ENCODE assay signal across 18 cellular contexts in genomic region chr7:94182721-94183120, GRCh38.
DNase-seq lines count a peak whose midpoint lies in the region; ATAC-seq and TF ChIP-seq lines count a peak whose summit lies in the region.
"Had no signal": no experiment of that assay in that cellular context is flagged by ENCODE, and none has a peak within 500 bp of the region (broad histone marks: within the 10 kb centered on the region; RNA-seq: fewer than 3 reads in every experiment).

No MANE protein-coding gene starts in this region.

- H4K8ac ChIP-seq in IMR-90 (ENCODE audit: low read depth in 2 of 2, low read length in 2 of 2) = peak overlapping the region; percentile 57 to 91

- peak overlapping the region; percentile 100 for H3K18ac ChIP-seq in IMR-90 (ENCODE audit: low read depth, low read length)

- in situ Hi-C loops in IMR-90 (cut with MboI; ENCODE audit: low sequenced_read_pairs) = no loop called here
- in situ Hi-C loops in brain microvascular endothelial cell (cut with HindIII; ENCODE audit: low pct_ligation_motif_present, low sequenced_read_pairs) = no loop called here

- H3K4me2 ChIP-seq in IMR-90 (ENCODE audit: low read depth, low read length) = 0 out of 2 replicates have a peak overlapping the region, but pooled peaks have one; percentile 5

- no peak overlapping the region; the same call in 1 of the 2 replicates for H3K56ac ChIP-seq in IMR-90 (ENCODE audit: extremely low read depth, insufficient read depth, low read length)

- no peak for TF ChIP-seq CTCF in IMR-90 (conservative IDR thresholded peaks at IDR 0.05; ENCODE audit: low read depth, low read length)
- TF ChIP-seq CTCF in brain microvascular endothelial cell (IDR thresholded peaks at IDR 0.05; ENCODE audit: low read depth, low read length, missing control alignments) = no peak
- TF ChIP-seq CTCF in left lung (IDR thresholded peaks at IDR 0.05) = no peak
- TF ChIP-seq CTCF in spleen (IDR thresholded peaks at IDR 0.05 in 8 of 11, conservative IDR thresholded peaks at IDR 0.05 in 3 of 11) = no peak

- no peak for TF ChIP-seq POLR2A in IMR-90 (IDR thresholded peaks at IDR 0.05; ENCODE audit: low read depth, low read length)
- no peak for TF ChIP-seq POLR2A in spleen (IDR thresholded peaks at IDR 0.05)

- H3K4me3 ChIP-seq in IMR-90 (ENCODE audit: insufficient read depth, low read depth, low read length) (no peak overlapping the region), brain microvascular endothelial cell (ENCODE audit: low read depth, low read length) (no peak overlapping the region), left lung (no peak overlapping the region), spleen (no peak overlapping the region)
- H3K4me3 ChIP-seq: BLaER1 treated with 17β-estradiol and CSF1 and Interleukin-3, amounts not matched to agents 10 nM and 100 nM; GM12878 had no signal

- no peaks in the 10 kb centered on the region for H3K36me3 ChIP-seq in IMR-90 (ENCODE audit: control insufficient read depth, insufficient read depth, low read length)
- no peaks in the 10 kb centered on the region for H3K36me3 ChIP-seq in brain microvascular endothelial cell (replicated peaks)
- H3K36me3 ChIP-seq in left lung = no peaks in the 10 kb centered on the region
- no peaks in the 10 kb centered on the region for H3K36me3 ChIP-seq in spleen
- H3K36me3 ChIP-seq: BLaER1 treated with 17β-estradiol and CSF1 and Interleukin-3, amounts not matched to agents 10 nM and 100 nM had no signal

- peak overlapping the region; percentile 92 for H2AK5ac ChIP-seq in IMR-90 (ENCODE audit: low read depth, low read length)

- H4K20me1 ChIP-seq in IMR-90 (ENCODE audit: insufficient read depth, low read length) = no peaks in the 10 kb centered on the region
- H4K20me1 ChIP-seq: BLaER1 treated with 17β-estradiol and CSF1 and Interleukin-3, amounts not matched to agents 10 nM and 100 nM had no signal

- no peak overlapping the region for H2AK9ac ChIP-seq in IMR-90 (replicated peaks; ENCODE audit: low read depth, low read length, poor library complexity)

- H3K9me1 ChIP-seq in IMR-90 (ENCODE audit: insufficient read depth, low read length) = peaks cover 7% of the 10 kb centered on the region

- no peak for TF ChIP-seq RAD21 in IMR-90 (IDR thresholded peaks at IDR 0.05; ENCODE audit: low read length)

- peak overlapping the region; percentile 95 for H2BK20ac ChIP-seq in IMR-90 (ENCODE audit: low read depth, low read length)

- H3K9me3 ChIP-seq in IMR-90 (ENCODE audit: control insufficient read depth, insufficient read depth, low read length) (no peaks in the 10 kb centered on the region), left lung (no peaks in the 10 kb centered on the region), spleen (no peaks in the 10 kb centered on the region)
- H3K9me3 ChIP-seq: BLaER1 treated with 17β-estradiol and CSF1 and Interleukin-3, amounts not matched to agents 10 nM and 100 nM had no signal

- H3K4ac ChIP-seq in IMR-90 (ENCODE audit: low read depth, low read length) = peak overlapping the region; percentile 78

- peak overlapping the region; percentile 97 for H4K5ac ChIP-seq in IMR-90 (ENCODE audit: low read depth, low read length)

- no CpG with 5 or more reads among the region's 3 CpGs for WGBS in IMR-90 (ENCODE audit: extremely low coverage in 2 of 2, insufficient read length in 1 of 2), 2 experiments
- 82 to 91% (median 87%) methylated on average over 3 of the region's 3 CpGs for WGBS in spleen, 5 donors

- H3K4me1 ChIP-seq in IMR-90 (ENCODE audit: control insufficient read depth, insufficient read depth, low read length) (peaks cover 8% of the 10 kb centered on the region; the same call in 1 of the 2 replicates), left lung (peaks cover 5 to 7% of the 10 kb centered on the region in 2 donors), spleen (peaks cover 0 to 16% (median 4%) of the 10 kb centered on the region in 6 donors)

- POLR2A ChIA-PET in IMR-90 (lab: Charles Lee; ENCODE audit: unreplicated experiment) = interaction anchor here (0.5 kb wide), 1 partner anchor 960 kb away, joined by 3 read pairs; no protein-coding TSS in a partner anchor

- H3K27me3 ChIP-seq in IMR-90 (ENCODE audit: control insufficient read depth, insufficient read depth, low read length) (no peaks in the 10 kb centered on the region), brain microvascular endothelial cell (replicated peaks) (no peaks in the 10 kb centered on the region), left lung (no peaks in the 10 kb centered on the region), spleen (replicated peaks in 1 of 7) (no peaks in the 10 kb centered on the region)
- H3K27me3 ChIP-seq: BLaER1 treated with 17β-estradiol and CSF1 and Interleukin-3, amounts not matched to agents 10 nM and 100 nM had no signal

- no TSS peak for BruUV-seq in IMR-90 (replicated peaks; lab: Mats Ljungman, UMichigan)

- peak overlapping the region; percentile 91 for H2BK120ac ChIP-seq in IMR-90 (ENCODE audit: low read depth, low read length)

- dilution Hi-C loops in IMR-90 (cut with HindIII; ENCODE audit: low sequenced_read_pairs, unreplicated experiment) = no loop called here

- ATAC-seq in IMR-90 (ENCODE audit: low read depth) = no peak
- ATAC-seq in left lung = no peak

- peak overlapping the region; percentile 92; the same call in 1 of the 2 replicates for H3K23ac ChIP-seq in IMR-90 (ENCODE audit: low read depth, low read length)

- H3K27ac ChIP-seq in IMR-90 (ENCODE audit: insufficient read depth, low read length) (peak overlapping the region; percentile 97), brain microvascular endothelial cell (peak overlapping the region; percentile 96), left lung (peak overlapping the region; percentile 73 to 81), spleen (peak overlapping the region; percentile 30 to 81 (median 76)), caudate nucleus (ENCODE audit: low read depth, low read length) (no peak overlapping the region)

- peak overlapping the region; percentile 61 for H4K91ac ChIP-seq in IMR-90 (ENCODE audit: insufficient read depth, low read depth, low read length)

- CTCF ChIA-PET in IMR-90 (lab: Yijun Ruan, JAX) = no interaction called here

- no peaks in the 10 kb centered on the region; a peak in 1 of 4 replicates for H3K79me1 ChIP-seq in IMR-90 (ENCODE audit: low read depth in 1 of 2, low read length in 2 of 2)

- intact Hi-C loops in IMR-90 (cut with micrococcal nuclease) (loop anchor here (5.0 kb wide), 1 partner anchor 50 kb away; no protein-coding TSS in a partner anchor), left lung (cut with DNase I) (no loop called here), spleen (cut with DNase I; ENCODE audit: low total_unique reads) (no loop called here)

- H3K9ac ChIP-seq in IMR-90 (ENCODE audit: low read depth, low read length) = no peak overlapping the region; the same call in 1 of the 2 replicates

- H2AFZ ChIP-seq in IMR-90 (replicated peaks; ENCODE audit: low read length, poor library complexity) = no peak overlapping the region

- peak overlapping the region; percentile 93 for H2BK15ac ChIP-seq in IMR-90 (ENCODE audit: low read depth, low read length)

- H2BK5ac ChIP-seq in IMR-90 (ENCODE audit: low read depth, low read length, poor library complexity, severe bottlenecking) = peak overlapping the region; percentile 100

- DNase-seq in IMR-90 (no peak), brain microvascular endothelial cell (no peak), left lung (no peak), spleen (no peak), globus pallidus (ENCODE audit: low spot score) (no peak), caudate nucleus (lab: John Stamatoyannopoulos, UW) (no peak), NCI-H446 treated with DMSO at 0.1 percent for 48 hours (lab: John Stamatoyannopoulos, UW) (no peak)
- no peak for DNase-seq in activated naive CD4-positive, alpha-beta T cell treated with Interleukin-2 at 50 U/mL for 16 hours
- DNase-seq: activated CD4-positive, alpha-beta T cell treated with anti-CD3 and anti-CD28 coated beads, Interleukin-2, amount 10 ng/mL, durations not matched to agents 24 days and 14 days; activated T-cell treated with anti-CD3 and anti-CD28 coated beads, Interleukin-2, amount 50 U/mL, for 48 hours; amygdala; head of caudate nucleus; NCI-H2029; RPMI8226; stimulated activated CD4-positive, alpha-beta T cell treated with anti-CD3 and anti-CD28 coated beads, Interleukin-15, amount 100 ng/mL, for 24 hours; T-helper 9 cell had no signal

- peak overlapping the region; percentile 79 for H3K14ac ChIP-seq in IMR-90 (replicated peaks; ENCODE audit: low read depth, low read length)

TF ChIP-seq in IMR-90, 13 proteins besides CTCF, POLR2A, EP300 and RAD21:
- TF ChIP-seq CEBPB (IDR thresholded peaks at IDR 0.05; ENCODE audit: low read depth, low read length) = peak; percentile 37; the same call in 1 of the 2 replicates
- no peak for TF ChIP-seq BHLHE40 (IDR thresholded peaks at IDR 0.05; ENCODE audit: low read depth, low read length)
TF ChIP-seq in IMR-90: peak in this region for 1.
